Comparison of ENCODE assay signal across 8 cellular contexts in the genomic region with DNA sequence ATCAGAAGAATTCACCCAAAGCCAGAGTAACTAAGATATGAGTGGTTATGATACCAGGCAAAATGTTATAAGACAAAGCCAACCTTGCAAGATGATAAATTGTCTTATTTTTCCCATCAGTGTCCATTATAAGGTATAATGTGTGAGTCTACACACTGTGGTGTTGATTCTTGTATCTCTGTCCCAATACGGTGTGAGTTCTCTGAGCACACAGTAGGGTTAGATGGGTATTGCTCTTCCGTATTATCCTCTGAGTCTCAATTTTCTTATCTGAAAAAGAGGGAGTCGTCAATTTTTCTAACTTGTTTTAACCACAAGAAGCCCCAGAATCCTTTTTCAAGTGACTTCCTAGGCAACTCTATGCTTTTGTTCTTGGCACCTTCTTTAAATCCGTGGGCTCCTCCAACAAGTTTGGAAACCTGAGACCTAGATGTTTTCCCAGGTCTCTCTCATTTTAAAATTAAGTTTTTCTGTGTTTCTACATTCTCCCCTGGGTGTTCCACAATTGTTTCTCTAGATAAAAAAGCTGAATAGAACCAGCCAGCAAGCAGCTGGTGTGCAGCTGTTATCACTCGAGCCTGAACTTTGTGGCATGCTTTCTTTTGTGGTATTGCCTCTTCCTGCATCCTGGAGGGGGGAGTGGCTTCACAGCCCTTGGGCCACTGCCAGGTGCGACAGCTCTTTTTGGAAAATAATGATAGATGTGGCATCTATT.
A peak's percentile ranks its signal among the peaks of the same experiment; 100 is the strongest.
DNase-seq lines count a peak whose midpoint lies in the region; ATAC-seq and TF ChIP-seq lines count a peak whose summit lies in the region.

No MANE protein-coding gene starts in this region.

- H3K9me3 ChIP-seq in A673 (ENCODE audit: low read depth, low read length, poor library complexity, severe bottlenecking), result no peaks in the 10 kb centered on the region
- H3K9me3 ChIP-seq in prostate gland, result no peaks in the 10 kb centered on the region

- intact Hi-C loops in A673 (cut with micrococcal nuclease; ENCODE audit: unreplicated experiment) (loop anchor here (2.0 kb wide), 1 partner anchor 242 kb away; no protein-coding TSS in a partner anchor), prostate gland (cut with DNase I) (no loop called here)

- whole genome bisulfite sequencing in prostate gland, result 29% methylated on average over 6 of the region's 6 CpGs

- peaks cover 36% of the 10 kb centered on the region for H3K4me1 Mint-ChIP-seq in nephron

- DNase-seq in A673 (ENCODE audit: low spot score), result peak; percentile 92
- DNase-seq in NCI-H226, result peak; percentile 12
- DNase-seq in astrocyte of the hippocampus (ENCODE audit: low read depth, low spot score), result peak; percentile 45
- DNase-seq in cerebellar cortex (ENCODE audit: low spot score), result no peak
- no peak for DNase-seq in prostate gland (ENCODE audit: low spot score)

- TF ChIP-seq CTCF in A673 (conservative IDR thresholded peaks at IDR 0.05; ENCODE audit: low read depth, low read length) (no peak), nephron (IDR thresholded peaks at IDR 0.05; ENCODE audit: unreplicated experiment in 3 of 3) (no peak), prostate gland (IDR thresholded peaks at IDR 0.05) (no peak)

- H3K27ac ChIP-seq in A673 (ENCODE audit: low read depth, low read length, poor library complexity, severe bottlenecking) (peak overlapping the region; percentile 81), prostate gland (no peak overlapping the region)

- no peaks in the 10 kb centered on the region for H3K36me3 Mint-ChIP-seq in nephron (ENCODE audit: low read depth)

- H3K4me1 ChIP-seq in A673 (ENCODE audit: insufficient read depth, low read length, poor library complexity, severe bottlenecking) (peaks cover 63% of the 10 kb centered on the region), prostate gland (replicated peaks) (no peaks in the 10 kb centered on the region)

- no peaks in the 10 kb centered on the region for H3K27me3 Mint-ChIP-seq in nephron (ENCODE audit: low read depth)

- peak overlapping the region; percentile 45 to 82 (median 78) for H3K27ac Mint-ChIP-seq in nephron

- TSS peak; percentile 93 for BruUV-seq in A673 (replicated peaks; lab: Mats Ljungman, UMichigan)

- H3K36me3 ChIP-seq in A673 (ENCODE audit: insufficient read depth, low read length, poor library complexity, severe bottlenecking) (no peaks in the 10 kb centered on the region), prostate gland (no peaks in the 10 kb centered on the region)

- H3K27me3 ChIP-seq in A673 (replicated peaks; ENCODE audit: insufficient read depth, low read depth, low read length, poor library complexity), result no peaks in the 10 kb centered on the region
- no peaks in the 10 kb centered on the region for H3K27me3 ChIP-seq in prostate gland (replicated peaks; ENCODE audit: insufficient read depth)

- POLR2A ChIA-PET in A673 (lab: Charles Lee; ENCODE audit: low non-redundant PET), result no interaction called here

- no peak overlapping the region for H3K4me3 ChIP-seq in A673 (ENCODE audit: low read depth, low read length, poor library complexity, severe bottlenecking)
- no peak overlapping the region for H3K4me3 ChIP-seq in prostate gland

- ATAC-seq in GM18870 (IDR thresholded peaks at IDR 0.05; ENCODE audit: unreplicated experiment) (peak; percentile 87), HG03066 (IDR thresholded peaks at IDR 0.05; ENCODE audit: low read depth, unreplicated experiment) (peak; percentile 85)

- no peaks in the 10 kb centered on the region for H3K9me3 Mint-ChIP-seq in nephron

- CTCF ChIA-PET in A673 (lab: Charles Lee), result interaction anchor here (1.4 kb wide), 1 partner anchor 251 kb away, joined by 3 read pairs; no protein-coding TSS in a partner anchor

- TF ChIP-seq POLR2A in prostate gland (IDR thresholded peaks at IDR 0.05), result no peak

- H3K4me3 Mint-ChIP-seq in nephron, result peak overlapping the region in 1 of 3 experiments; percentile 9

Comparison
In these comparisons a context has a peak if more than half of its experiments do, and no peak if none do; other contexts are left out.
1. DNase-seq: peak in A673 (single experiment), NCI-H226 (single experiment) and astrocyte of the hippocampus (single experiment); none in cerebellar cortex (single experiment) and prostate gland (single experiment).